Comparison of ENCODE assay signal across 10 cellular contexts in genomic region chr2:227774011-227774624, GRCh38. TPM values are rescaled to one million over a fixed set of nuclear protein-coding genes. Genes with fewer than 3 reads are reported as not detected.
DNase-seq lines count a peak whose midpoint lies in the region; ATAC-seq and TF ChIP-seq lines count a peak whose summit lies in the region.
"Had no signal": no experiment of that assay in that cellular context is flagged by ENCODE, and none has a peak within 500 bp of the region (broad histone marks: within the 10 kb centered on the region; RNA-seq: fewer than 3 reads in every experiment).

No MANE protein-coding gene starts in this region.

- H3K4me3 Mint-ChIP-seq in activated CD4-positive, alpha-beta T cell treated with anti-CD3 and anti-CD28 coated beads for 36 hours: no peak overlapping the region
- no peak overlapping the region for H3K4me3 Mint-ChIP-seq in chondrocyte (ENCODE audit: unreplicated experiment)
- no peak overlapping the region for H3K4me3 Mint-ChIP-seq in naive thymus-derived CD8-positive, alpha-beta T cell
- H3K4me3 Mint-ChIP-seq: central memory CD8-positive, alpha-beta T cell had no signal

- ATAC-seq in activated CD4-positive, alpha-beta T cell treated with anti-CD3 and anti-CD28 coated beads for 36 hours: peak; percentile 58
- peak; percentile 51 for ATAC-seq in HG03159 (IDR thresholded peaks at IDR 0.05; ENCODE audit: unreplicated experiment)
- ATAC-seq in naive thymus-derived CD8-positive, alpha-beta T cell: no peak
- ATAC-seq: right cardiac atrium had no signal

- no peak overlapping the region for H3K27ac Mint-ChIP-seq in activated CD4-positive, alpha-beta T cell treated with anti-CD3 and anti-CD28 coated beads for 36 hours
- H3K27ac Mint-ChIP-seq in chondrocyte (ENCODE audit: unreplicated experiment): no peak overlapping the region
- no peak overlapping the region for H3K27ac Mint-ChIP-seq in naive thymus-derived CD8-positive, alpha-beta T cell

- TF ChIP-seq CTCF in chondrocyte (IDR thresholded peaks at IDR 0.05): peak; percentile 37

- DNase-seq in activated CD4-positive, alpha-beta T cell treated with anti-CD3 and anti-CD28 coated beads for 36 hours: peak; percentile 38
- no peak for DNase-seq in activated CD4-positive, alpha-beta T cell treated with anti-CD3 and anti-CD28 coated beads for 1 hour
- DNase-seq in chondrocyte (ENCODE audit: low spot score) (no peak), renal cortical epithelial cell (ENCODE audit: low read depth) (peak; percentile 81), Kasumi-1 (lab: John Stamatoyannopoulos, UW) (no peak), NCI-H2107 (lab: John Stamatoyannopoulos, UW) (no peak)
- DNase-seq in naive thymus-derived CD8-positive, alpha-beta T cell: no peak
- DNase-seq: right cardiac atrium had no signal

- POLR2A ChIA-PET in activated CD4-positive, alpha-beta T cell treated with anti-CD3 and anti-CD28 coated beads for 36 hours (lab: Charles Lee): no interaction called here
- POLR2A ChIA-PET in naive thymus-derived CD8-positive, alpha-beta T cell (lab: Charles Lee): no interaction called here

- H3K4me1 Mint-ChIP-seq in activated CD4-positive, alpha-beta T cell treated with anti-CD3 and anti-CD28 coated beads for 36 hours: peaks cover 17% of the 10 kb centered on the region
- H3K4me1 Mint-ChIP-seq in chondrocyte (ENCODE audit: low read depth): no peaks in the 10 kb centered on the region
- no peaks in the 10 kb centered on the region for H3K4me1 Mint-ChIP-seq in naive thymus-derived CD8-positive, alpha-beta T cell
- H3K4me1 Mint-ChIP-seq: central memory CD8-positive, alpha-beta T cell had no signal

- intact Hi-C loops in activated CD4-positive, alpha-beta T cell treated with anti-CD3 and anti-CD28 coated beads for 36 hours (cut with DNase I, micrococcal nuclease): loop anchor here (2.0 to 10.0 kb wide), 2 partner anchors 45 to 91 kb away; no protein-coding TSS in a partner anchor

- H3K36me3 Mint-ChIP-seq in activated CD4-positive, alpha-beta T cell treated with anti-CD3 and anti-CD28 coated beads for 36 hours (ENCODE audit: low read depth): no peaks in the 10 kb centered on the region
- H3K36me3 Mint-ChIP-seq in chondrocyte (ENCODE audit: low read depth): no peaks in the 10 kb centered on the region
- H3K36me3 Mint-ChIP-seq in naive thymus-derived CD8-positive, alpha-beta T cell: no peaks in the 10 kb centered on the region

- CTCF ChIA-PET in activated CD4-positive, alpha-beta T cell treated with anti-CD3 and anti-CD28 coated beads for 36 hours (lab: Charles Lee): interaction anchor here (0.7 to 2.1 kb wide), 8 partner anchors 8 to 642 kb away, joined by 3 to 12 read pairs (median 6); no protein-coding TSS in a partner anchor

- H3K9me3 Mint-ChIP-seq in activated CD4-positive, alpha-beta T cell treated with anti-CD3 and anti-CD28 coated beads for 36 hours (ENCODE audit: low read depth): no peaks in the 10 kb centered on the region
- H3K9me3 Mint-ChIP-seq in chondrocyte (ENCODE audit: low read depth): no peaks in the 10 kb centered on the region
- H3K9me3 Mint-ChIP-seq in naive thymus-derived CD8-positive, alpha-beta T cell: no peaks in the 10 kb centered on the region
- H3K9me3 Mint-ChIP-seq: central memory CD8-positive, alpha-beta T cell had no signal

- no peaks in the 10 kb centered on the region for H3K27me3 Mint-ChIP-seq in activated CD4-positive, alpha-beta T cell treated with anti-CD3 and anti-CD28 coated beads for 36 hours
- H3K27me3 Mint-ChIP-seq in chondrocyte (ENCODE audit: low read depth): peaks cover 1% of the 10 kb centered on the region
- peaks cover 0 to 4% (median 0%) of the 10 kb centered on the region in 5 donors for H3K27me3 Mint-ChIP-seq in naive thymus-derived CD8-positive, alpha-beta T cell

RNA-seq across cellular contexts. Expression of gene SCYGR8, which starts 28.4 kb away (rescaled TPM):
- total RNA-seq in activated CD4-positive, alpha-beta T cell treated with anti-CD3 and anti-CD28 coated beads for 36 hours: not detected
- total RNA-seq in chondrocyte: not detected in 3 replicates
- not detected in 2 replicates for total RNA-seq in renal cortical epithelial cell
- total RNA-seq in naive thymus-derived CD8-positive, alpha-beta T cell: not detected
- polyA plus RNA-seq in naive thymus-derived CD8-positive, alpha-beta T cell: not detected
- total RNA-seq: right cardiac atrium had no signal
- polyA plus RNA-seq: right cardiac atrium had no signal

RNA-seq across cellular contexts. Expression of gene CCL20, which starts 39.5 kb away (rescaled TPM):
- 10 to 100 TPM in 1 of 2 experiments, 1 to 10 TPM in 1; 7.9 to 16.2 TPM for total RNA-seq in activated CD4-positive, alpha-beta T cell treated with anti-CD3 and anti-CD28 coated beads for 36 hours
- total RNA-seq in chondrocyte: 0.45 to 1.9 TPM (median 0.79 TPM) in 3 replicates
- total RNA-seq in renal cortical epithelial cell: 1.4 and 204 TPM in 2 replicates
- not detected for total RNA-seq in naive thymus-derived CD8-positive, alpha-beta T cell
- not detected for polyA plus RNA-seq in naive thymus-derived CD8-positive, alpha-beta T cell
- total RNA-seq: right cardiac atrium had no signal
- polyA plus RNA-seq: right cardiac atrium had no signal

RNA-seq across cellular contexts. Expression of gene SCYGR7, which starts 46.0 kb away (rescaled TPM):
- total RNA-seq in activated CD4-positive, alpha-beta T cell treated with anti-CD3 and anti-CD28 coated beads for 36 hours: not detected
- total RNA-seq in chondrocyte: not detected in 3 replicates
- not detected in 2 replicates for total RNA-seq in renal cortical epithelial cell
- not detected for total RNA-seq in naive thymus-derived CD8-positive, alpha-beta T cell
- polyA plus RNA-seq in naive thymus-derived CD8-positive, alpha-beta T cell: not detected
- total RNA-seq: right cardiac atrium had no signal
- polyA plus RNA-seq: right cardiac atrium had no signal

RNA-seq across cellular contexts. Expression of gene SCYGR6, which starts 49.6 kb away (rescaled TPM):
- total RNA-seq in activated CD4-positive, alpha-beta T cell treated with anti-CD3 and anti-CD28 coated beads for 36 hours: not detected
- total RNA-seq in chondrocyte: not detected in 3 replicates
- not detected in 2 replicates for total RNA-seq in renal cortical epithelial cell
- not detected for total RNA-seq in naive thymus-derived CD8-positive, alpha-beta T cell
- polyA plus RNA-seq in naive thymus-derived CD8-positive, alpha-beta T cell: not detected
- total RNA-seq: right cardiac atrium had no signal
- polyA plus RNA-seq: right cardiac atrium had no signal

RNA-seq across cellular contexts. Expression of gene SLC19A3, which starts 56.3 kb away (rescaled TPM):
- not detected for total RNA-seq in activated CD4-positive, alpha-beta T cell treated with anti-CD3 and anti-CD28 coated beads for 36 hours
- 0.52 to 0.56 TPM in 2 of 3 replicates, not detected in the other for total RNA-seq in chondrocyte
- total RNA-seq in renal cortical epithelial cell: 0.35 and 4.0 TPM in 2 replicates
- total RNA-seq in naive thymus-derived CD8-positive, alpha-beta T cell: not detected
- polyA plus RNA-seq in naive thymus-derived CD8-positive, alpha-beta T cell: not detected

Comparison
In these comparisons a context has a peak if more than half of its experiments do, and no peak if none do; other contexts are left out.
1. DNase-seq: peak in activated CD4-positive, alpha-beta T cell treated with anti-CD3 and anti-CD28 coated beads for 36 hours (single experiment) and renal cortical epithelial cell (single experiment); none in activated CD4-positive, alpha-beta T cell treated with anti-CD3 and anti-CD28 coated beads for 1 hour (single experiment), chondrocyte (single experiment), Kasumi-1 (0 of 2), naive thymus-derived CD8-positive, alpha-beta T cell (0 of 10) and NCI-H2107 (single experiment).
2. ATAC-seq: peak in activated CD4-positive, alpha-beta T cell treated with anti-CD3 and anti-CD28 coated beads for 36 hours (single experiment) and HG03159 (single experiment); none in naive thymus-derived CD8-positive, alpha-beta T cell (0 of 2).